In the genomic region with DNA sequence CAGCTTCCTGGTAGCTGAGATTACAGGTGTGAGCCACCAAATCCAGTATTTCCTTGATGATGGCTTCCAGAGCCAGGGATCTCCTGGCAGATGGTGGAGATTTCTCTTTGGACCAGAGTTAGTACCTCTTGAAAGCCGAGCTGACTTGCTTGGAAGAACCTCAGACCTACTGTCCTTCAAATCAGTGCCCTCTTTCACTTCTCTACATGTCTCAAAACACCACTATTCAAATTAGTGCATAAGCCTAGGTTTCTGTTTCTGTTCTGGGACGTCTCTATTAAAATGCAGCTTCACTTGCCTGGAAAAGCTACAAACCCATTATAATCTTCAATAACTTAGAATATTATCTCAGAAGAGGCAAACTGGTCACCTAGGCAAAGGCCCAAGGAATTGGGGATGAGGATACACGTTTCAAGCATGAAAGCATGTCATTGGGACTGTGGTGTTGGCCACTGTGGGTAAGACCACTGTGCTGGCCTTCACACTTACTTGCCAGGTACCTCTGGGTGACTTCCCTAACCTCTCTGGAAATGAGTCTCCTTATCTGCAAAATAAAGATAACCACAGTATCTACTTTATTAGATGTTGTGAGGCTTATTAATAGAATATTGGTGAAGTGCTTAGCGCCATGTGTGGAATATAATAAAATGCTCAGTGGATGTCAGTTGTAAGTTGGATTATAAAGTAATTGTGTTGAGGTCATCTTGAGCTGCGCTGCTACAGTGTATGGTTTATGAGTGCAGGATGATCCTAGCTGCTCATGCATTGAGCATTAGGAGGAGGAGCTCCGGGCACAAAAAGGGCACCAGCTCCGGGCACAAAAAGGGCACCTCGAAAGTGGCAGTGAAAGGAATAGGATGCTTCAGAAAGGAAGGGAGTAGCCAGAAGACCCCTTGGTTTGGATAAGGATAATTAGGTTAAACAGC, we compare ENCODE assay signal across 8 cellular contexts.
DNase-seq lines count a peak whose midpoint lies in the region; ATAC-seq and TF ChIP-seq lines count a peak whose summit lies in the region.

No MANE protein-coding gene starts in this region.

- ATAC-seq in GM18520 (IDR thresholded peaks at IDR 0.05; ENCODE audit: unreplicated experiment) (peak; percentile 81), GM21786 (IDR thresholded peaks at IDR 0.05; ENCODE audit: unreplicated experiment) (peak; percentile 83)

- no peak overlapping the region for H4K8ac ChIP-seq in mesendoderm (ENCODE audit: low read depth, low read length)

- H3K36me3 ChIP-seq in MM.1S (replicated peaks; ENCODE audit: insufficient read depth, low read length): no peaks in the 10 kb centered on the region
- H3K36me3 ChIP-seq in left ventricle myocardium inferior: no peaks in the 10 kb centered on the region
- H3K36me3 ChIP-seq in mesendoderm (ENCODE audit: control insufficient read depth, insufficient read depth, low read length): no peaks in the 10 kb centered on the region

- H3K4me1 Mint-ChIP-seq in neural crest cell: peaks cover 53% of the 10 kb centered on the region

- no peaks in the 10 kb centered on the region for H3K27me3 Mint-ChIP-seq in neural crest cell (ENCODE audit: low read depth)

- H2BK15ac ChIP-seq in mesendoderm (replicated peaks; ENCODE audit: low read depth): no peak overlapping the region

- H3K27me3 ChIP-seq in MM.1S (replicated peaks; ENCODE audit: insufficient read depth, low read length) (no peaks in the 10 kb centered on the region), left ventricle myocardium inferior (ENCODE audit: low read depth) (no peaks in the 10 kb centered on the region), mesendoderm (ENCODE audit: insufficient read depth, low read length, poor library complexity) (no peaks in the 10 kb centered on the region)

- H3K4me1 ChIP-seq in MM.1S (ENCODE audit: low read length) (peaks cover 34% of the 10 kb centered on the region), left ventricle myocardium inferior (peaks cover 12% of the 10 kb centered on the region), mesendoderm (ENCODE audit: control insufficient read depth, low read depth, low read length) (no peaks in the 10 kb centered on the region)

- H3K79me2 ChIP-seq in MM.1S (ENCODE audit: low read length) (peaks cover 45% of the 10 kb centered on the region), mesendoderm (ENCODE audit: control insufficient read depth, insufficient read depth, low read length) (no peaks in the 10 kb centered on the region)

- H3K4me2 ChIP-seq in MM.1S (ENCODE audit: low read depth, low read length) (peak overlapping the region; percentile 82), mesendoderm (ENCODE audit: low read length) (no peak overlapping the region)

- H3K4me3 ChIP-seq in MM.1S (ENCODE audit: low read length): peak overlapping the region; percentile 50
- H3K4me3 ChIP-seq in left ventricle myocardium inferior: no peak overlapping the region
- no peak overlapping the region for H3K4me3 ChIP-seq in mesendoderm (ENCODE audit: low read length)

- peaks cover 11% of the 10 kb centered on the region for H3F3A ChIP-seq in MM.1S (ENCODE audit: insufficient read depth, low read length)

- no peaks in the 10 kb centered on the region for H3K9me2 ChIP-seq in MM.1S (replicated peaks; ENCODE audit: insufficient read depth, low read length)

- H3K9me3 Mint-ChIP-seq in neural crest cell: peaks cover 3% of the 10 kb centered on the region

- WGBS in mesendoderm (ENCODE audit: extremely low coverage, insufficient coverage, low lambda C conversion rate): no CpG with 5 or more reads among the region's 8 CpGs

- H3K79me1 ChIP-seq in mesendoderm (ENCODE audit: low read length): no peaks in the 10 kb centered on the region

- peak overlapping the region; percentile 96 for H3K27ac Mint-ChIP-seq in neural crest cell (ENCODE audit: unreplicated experiment)

- DNase-seq in MM.1S (peak; percentile 67), neural crest cell (ENCODE audit: low read depth, low spot score) (no peak), DMS 273 treated with DMSO at 0.1 percent for 48 hours (lab: John Stamatoyannopoulos, UW) (no peak), T1000 (lab: John Stamatoyannopoulos, UW) (no peak), left ventricle myocardium inferior (no peak), mesendoderm (no peak)

- H3K9ac ChIP-seq in MM.1S (ENCODE audit: low read length) (peak overlapping the region; percentile 17; the same call in 1 of the 2 replicates), mesendoderm (ENCODE audit: low read length) (no peak overlapping the region)

- H4K20me1 ChIP-seq in MM.1S (ENCODE audit: insufficient read depth, low read length): no peaks in the 10 kb centered on the region

- no peak overlapping the region for H4K5ac ChIP-seq in mesendoderm (ENCODE audit: low read length)

- intact Hi-C loops in left ventricle myocardium inferior (cut with micrococcal nuclease): no loop called here

- H2BK5ac ChIP-seq in mesendoderm (ENCODE audit: low read length): no peak overlapping the region

- no peak overlapping the region for H2AK5ac ChIP-seq in mesendoderm (ENCODE audit: low read length)

- no peak overlapping the region for H3K56ac ChIP-seq in mesendoderm (ENCODE audit: low read length)

- H3K27ac ChIP-seq in MM.1S (ENCODE audit: low read length) (peak overlapping the region; percentile 70), left ventricle myocardium inferior (replicated peaks) (no peak overlapping the region), mesendoderm (ENCODE audit: low read depth, low read length) (no peak overlapping the region)

- H3K4ac ChIP-seq in mesendoderm (ENCODE audit: low read depth, low read length): no peak overlapping the region

- no peak overlapping the region for H3K23ac ChIP-seq in mesendoderm (ENCODE audit: low read length)

- H3K4me3 Mint-ChIP-seq in neural crest cell: peak overlapping the region; percentile 27

- H3K18ac ChIP-seq in mesendoderm (ENCODE audit: low read length): no peak overlapping the region

- H2BK120ac ChIP-seq in mesendoderm (ENCODE audit: low read depth, low read length): no peak overlapping the region

- peak overlapping the region; percentile 21; the same call in 1 of the 2 replicates for H2AFZ ChIP-seq in MM.1S (ENCODE audit: low read length)

- H3K9me3 ChIP-seq in MM.1S (replicated peaks; ENCODE audit: insufficient read depth, low read length): no peaks in the 10 kb centered on the region
- no peaks in the 10 kb centered on the region for H3K9me3 ChIP-seq in left ventricle myocardium inferior (replicated peaks)

- H3K36me3 Mint-ChIP-seq in neural crest cell (ENCODE audit: low read depth): peaks cover 6% of the 10 kb centered on the region

- TF ChIP-seq CTCF in MM.1S (IDR thresholded peaks at IDR 0.05; ENCODE audit: low read length) (no peak), neural crest cell (conservative IDR thresholded peaks at IDR 0.05) (no peak), left ventricle myocardium inferior (IDR thresholded peaks at IDR 0.05; ENCODE audit: borderline replicate concordance) (no peak)
